In the genomic region with DNA sequence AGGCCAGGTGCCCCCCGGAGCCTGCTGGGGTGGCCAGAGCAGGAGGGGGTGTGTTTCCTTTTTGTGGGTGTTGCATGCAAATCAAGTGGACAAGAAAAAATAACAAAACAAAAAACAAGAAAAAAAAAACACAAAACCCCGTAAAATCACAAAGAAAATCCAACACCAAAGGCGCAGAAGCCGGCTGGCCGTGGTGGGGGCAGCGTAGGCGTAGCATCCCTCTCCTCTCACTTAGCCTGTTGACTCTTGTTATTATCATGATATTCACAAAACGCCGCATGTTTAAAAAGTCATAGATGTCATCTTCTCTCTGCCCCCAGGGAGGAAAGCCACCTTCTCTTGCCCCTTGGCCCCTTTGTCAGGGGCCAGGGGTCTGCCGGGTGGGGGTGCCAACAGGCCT, we compare ENCODE assay signal across 2 cellular contexts.
TF ChIP-seq lines count a peak whose summit lies in the region.

No MANE protein-coding gene starts in this region.

TF ChIP-seq in HCT116, 20 proteins besides CTCF, POLR2A, EP300 and RAD21:
- TF ChIP-seq YY1 (IDR thresholded peaks at IDR 0.05; ENCODE audit: extremely low read depth, insufficient replicate concordance, low read depth, low read length) (no peak), FOSL1 (IDR thresholded peaks at IDR 0.05; ENCODE audit: low read depth) (no peak), EZH2 (IDR thresholded peaks at IDR 0.05) (no peak), ELF1 (IDR thresholded peaks at IDR 0.05; ENCODE audit: borderline replicate concordance, low read depth) (no peak), SIN3A (IDR thresholded peaks at IDR 0.05; ENCODE audit: low read depth) (no peak), POLR2AphosphoS5 (IDR thresholded peaks at IDR 0.05; ENCODE audit: low read depth, low read length) (no peak), CBX3 (IDR thresholded peaks at IDR 0.05; ENCODE audit: low read depth) (no peak), EZH2phosphoT487 (IDR thresholded peaks at IDR 0.05; ENCODE audit: borderline replicate concordance) (no peak), CEBPB (IDR thresholded peaks at IDR 0.05; ENCODE audit: low read depth) (no peak), SRF (IDR thresholded peaks at IDR 0.05; ENCODE audit: low read depth) (no peak), TCF7L2 (IDR thresholded peaks at IDR 0.05; ENCODE audit: borderline replicate concordance, extremely low read depth, insufficient read depth, insufficient read length) (no peak)
- TF ChIP-seq, protein P1, sequence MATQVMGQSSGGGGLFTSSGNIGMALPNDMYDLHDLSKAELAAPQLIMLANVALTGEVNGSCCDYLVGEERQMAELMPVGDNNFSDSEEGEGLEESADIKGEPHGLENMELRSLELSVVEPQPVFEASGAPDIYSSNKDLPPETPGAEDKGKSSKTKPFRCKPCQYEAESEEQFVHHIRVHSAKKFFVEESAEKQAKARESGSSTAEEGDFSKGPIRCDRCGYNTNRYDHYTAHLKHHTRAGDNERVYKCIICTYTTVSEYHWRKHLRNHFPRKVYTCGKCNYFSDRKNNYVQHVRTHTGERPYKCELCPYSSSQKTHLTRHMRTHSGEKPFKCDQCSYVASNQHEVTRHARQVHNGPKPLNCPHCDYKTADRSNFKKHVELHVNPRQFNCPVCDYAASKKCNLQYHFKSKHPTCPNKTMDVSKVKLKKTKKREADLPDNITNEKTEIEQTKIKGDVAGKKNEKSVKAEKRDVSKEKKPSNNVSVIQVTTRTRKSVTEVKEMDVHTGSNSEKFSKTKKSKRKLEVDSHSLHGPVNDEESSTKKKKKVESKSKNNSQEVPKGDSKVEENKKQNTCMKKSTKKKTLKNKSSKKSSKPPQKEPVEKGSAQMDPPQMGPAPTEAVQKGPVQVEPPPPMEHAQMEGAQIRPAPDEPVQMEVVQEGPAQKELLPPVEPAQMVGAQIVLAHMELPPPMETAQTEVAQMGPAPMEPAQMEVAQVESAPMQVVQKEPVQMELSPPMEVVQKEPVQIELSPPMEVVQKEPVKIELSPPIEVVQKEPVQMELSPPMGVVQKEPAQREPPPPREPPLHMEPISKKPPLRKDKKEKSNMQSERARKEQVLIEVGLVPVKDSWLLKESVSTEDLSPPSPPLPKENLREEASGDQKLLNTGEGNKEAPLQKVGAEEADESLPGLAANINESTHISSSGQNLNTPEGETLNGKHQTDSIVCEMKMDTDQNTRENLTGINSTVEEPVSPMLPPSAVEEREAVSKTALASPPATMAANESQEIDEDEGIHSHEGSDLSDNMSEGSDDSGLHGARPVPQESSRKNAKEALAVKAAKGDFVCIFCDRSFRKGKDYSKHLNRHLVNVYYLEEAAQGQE (IDR thresholded peaks at IDR 0.05; ENCODE audit: low read depth): no peak
- TF ChIP-seq, protein P2, sequence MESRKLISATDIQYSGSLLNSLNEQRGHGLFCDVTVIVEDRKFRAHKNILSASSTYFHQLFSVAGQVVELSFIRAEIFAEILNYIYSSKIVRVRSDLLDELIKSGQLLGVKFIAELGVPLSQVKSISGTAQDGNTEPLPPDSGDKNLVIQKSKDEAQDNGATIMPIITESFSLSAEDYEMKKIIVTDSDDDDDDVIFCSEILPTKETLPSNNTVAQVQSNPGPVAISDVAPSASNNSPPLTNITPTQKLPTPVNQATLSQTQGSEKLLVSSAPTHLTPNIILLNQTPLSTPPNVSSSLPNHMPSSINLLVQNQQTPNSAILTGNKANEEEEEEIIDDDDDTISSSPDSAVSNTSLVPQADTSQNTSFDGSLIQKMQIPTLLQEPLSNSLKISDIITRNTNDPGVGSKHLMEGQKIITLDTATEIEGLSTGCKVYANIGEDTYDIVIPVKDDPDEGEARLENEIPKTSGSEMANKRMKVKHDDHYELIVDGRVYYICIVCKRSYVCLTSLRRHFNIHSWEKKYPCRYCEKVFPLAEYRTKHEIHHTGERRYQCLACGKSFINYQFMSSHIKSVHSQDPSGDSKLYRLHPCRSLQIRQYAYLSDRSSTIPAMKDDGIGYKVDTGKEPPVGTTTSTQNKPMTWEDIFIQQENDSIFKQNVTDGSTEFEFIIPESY (IDR thresholded peaks at IDR 0.05; ENCODE audit: extremely low read depth, insufficient replicate concordance, low read length): no peak
- TF ChIP-seq, protein P3, sequence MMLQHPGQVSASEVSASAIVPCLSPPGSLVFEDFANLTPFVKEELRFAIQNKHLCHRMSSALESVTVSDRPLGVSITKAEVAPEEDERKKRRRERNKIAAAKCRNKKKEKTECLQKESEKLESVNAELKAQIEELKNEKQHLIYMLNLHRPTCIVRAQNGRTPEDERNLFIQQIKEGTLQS (IDR thresholded peaks at IDR 0.05): no peak
- TF ChIP-seq, protein P4, sequence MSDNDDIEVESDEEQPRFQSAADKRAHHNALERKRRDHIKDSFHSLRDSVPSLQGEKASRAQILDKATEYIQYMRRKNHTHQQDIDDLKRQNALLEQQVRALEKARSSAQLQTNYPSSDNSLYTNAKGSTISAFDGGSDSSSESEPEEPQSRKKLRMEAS (IDR thresholded peaks at IDR 0.05): no peak

TF ChIP-seq in K562, 482 proteins besides CTCF, POLR2A, EP300 and RAD21:
- TF ChIP-seq SUPT5H (IDR thresholded peaks at IDR 0.05): peak; percentile 37; the same call in 1 of the 2 replicates
- TF ChIP-seq TAF15 (IDR thresholded peaks at IDR 0.05; ENCODE audit: low read depth, low read length): no peak
- TF ChIP-seq POLR2G (IDR thresholded peaks at IDR 0.05; ENCODE audit: low read depth, low read length): peak; percentile 37
- no peak for TF ChIP-seq SNRNP70 (optimal IDR thresholded peaks at IDR 0.05; ENCODE audit: low read depth, low read length)
- no peak for TF ChIP-seq JUND (IDR thresholded peaks at IDR 0.05; ENCODE audit: borderline replicate concordance, low read depth, low read length)
- TF ChIP-seq JUND (tag; IDR thresholded peaks at IDR 0.05; ENCODE audit: borderline replicate concordance, low read depth, low read length): no peak
- TF ChIP-seq, protein P5, sequence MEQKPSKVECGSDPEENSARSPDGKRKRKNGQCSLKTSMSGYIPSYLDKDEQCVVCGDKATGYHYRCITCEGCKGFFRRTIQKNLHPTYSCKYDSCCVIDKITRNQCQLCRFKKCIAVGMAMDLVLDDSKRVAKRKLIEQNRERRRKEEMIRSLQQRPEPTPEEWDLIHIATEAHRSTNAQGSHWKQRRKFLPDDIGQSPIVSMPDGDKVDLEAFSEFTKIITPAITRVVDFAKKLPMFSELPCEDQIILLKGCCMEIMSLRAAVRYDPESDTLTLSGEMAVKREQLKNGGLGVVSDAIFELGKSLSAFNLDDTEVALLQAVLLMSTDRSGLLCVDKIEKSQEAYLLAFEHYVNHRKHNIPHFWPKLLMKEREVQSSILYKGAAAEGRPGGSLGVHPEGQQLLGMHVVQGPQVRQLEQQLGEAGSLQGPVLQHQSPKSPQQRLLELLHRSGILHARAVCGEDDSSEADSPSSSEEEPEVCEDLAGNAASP (IDR thresholded peaks at IDR 0.05): no peak
